ENCODE assay signal across 19 cellular contexts in genomic region chr7:139870406-139870805, GRCh38.
"Had no signal": no experiment of that assay in that cellular context is flagged by ENCODE, and none has a peak within 500 bp of the region (broad histone marks: within the 10 kb centered on the region; RNA-seq: fewer than 3 reads in every experiment).

No MANE protein-coding gene starts in this region.

- H3K4me1 Mint-ChIP-seq: activated CD4-positive, alpha-beta T cell treated with anti-CD3 and anti-CD28 coated beads, Interleukin-2, amount 10 ng/mL, durations not matched to agents 24 days and 14 days; central memory CD8-positive, alpha-beta T cell; naive B cell; WTC11 had no signal

- H3K4me1 ChIP-seq: body of pancreas, uterus had no signal

- H3K4me3 Mint-ChIP-seq: activated CD4-positive, alpha-beta T cell treated with anti-CD3 and anti-CD28 coated beads, Interleukin-2, amount 10 ng/mL, durations not matched to agents 24 days and 14 days; activated CD8-positive, alpha-beta T cell treated with anti-CD3 and anti-CD28 coated beads, Interleukin-2, amount 10 ng/mL, durations not matched to agents 7 days and 5 days; activated naive CD8-positive, alpha-beta T cell; activated T-cell treated with anti-CD3 and anti-CD28 coated beads, Interleukin-2, amount 50 U/mL, for 72 hours; central memory CD8-positive, alpha-beta T cell; naive B cell; stimulated activated naive B cell treated with anti-CD40 and anti-IgM and Interleukin-4, amounts not matched to agents 10 μg/mL and 1 μg/mL and 100 μg/mL, for 72 hours; T-helper 1 cell treated with Interleukin-12 subunit alpha and Interleukin-12 subunit beta and Interleukin-4 antibody, amounts not matched to agents 30 μg/mL and 1 μg/mL, for 36 hours; WTC11 had no signal

- H3K9me3 Mint-ChIP-seq: activated T-cell treated with anti-CD3 and anti-CD28 coated beads, Interleukin-2, amount 50 U/mL, for 72 hours; central memory CD8-positive, alpha-beta T cell; stimulated activated naive B cell treated with anti-CD40 and anti-IgM and Interleukin-4, amounts not matched to agents 10 μg/mL and 1 μg/mL and 100 μg/mL, for 72 hours; T-helper 1 cell treated with Interleukin-12 subunit alpha and Interleukin-12 subunit beta and Interleukin-4 antibody, amounts not matched to agents 30 μg/mL and 1 μg/mL, for 36 hours had no signal

- H3K27ac Mint-ChIP-seq: activated CD4-positive, alpha-beta T cell treated with anti-CD3 and anti-CD28 coated beads, Interleukin-2, amount 10 ng/mL, durations not matched to agents 24 days and 14 days; activated CD8-positive, alpha-beta T cell treated with anti-CD3 and anti-CD28 coated beads, Interleukin-2, amount 10 ng/mL, durations not matched to agents 7 days and 5 days; activated naive CD8-positive, alpha-beta T cell; activated T-cell treated with anti-CD3 and anti-CD28 coated beads, Interleukin-2, amount 50 U/mL, for 72 hours; naive B cell; stimulated activated naive B cell treated with anti-CD40 and anti-IgM and Interleukin-4, amounts not matched to agents 10 μg/mL and 1 μg/mL and 100 μg/mL, for 72 hours; T-helper 1 cell treated with Interleukin-12 subunit alpha and Interleukin-12 subunit beta and Interleukin-4 antibody, amounts not matched to agents 30 μg/mL and 1 μg/mL, for 36 hours; WTC11 had no signal

- FAIRE-seq: islet of Langerhans had no signal

- H3K36me3 ChIP-seq: tibial artery, uterus had no signal

- ATAC-seq: activated CD8-positive, alpha-beta T cell treated with anti-CD3 and anti-CD28 coated beads, Interleukin-2, amount 10 ng/mL, durations not matched to agents 7 days and 5 days; activated T-cell treated with anti-CD3 and anti-CD28 coated beads, Interleukin-2, amount 50 U/mL, for 72 hours; body of pancreas; WTC11 had no signal

- H3K27me3 ChIP-seq: body of pancreas, tibial artery, uterus had no signal

- DNase-seq: activated CD4-positive, alpha-beta T cell treated with anti-CD3 and anti-CD28 coated beads, Interleukin-2, amount 10 ng/mL, durations not matched to agents 24 days and 14 days; activated CD8-positive, alpha-beta memory T cell treated with anti-CD3 and anti-CD28 coated beads, Interleukin-2, amount 50 U/mL, for 48 hours; activated CD8-positive, alpha-beta T cell treated with anti-CD3 and anti-CD28 coated beads, Interleukin-2, amount 10 ng/mL, durations not matched to agents 7 days and 5 days; activated gamma-delta T cell treated with Interleukin-2 at 50 U/mL for 16 hours; amniotic stem cell; effector CD8-positive, alpha-beta T cell; naive B cell; posterior cingulate gyrus; stimulated activated CD4-positive, alpha-beta T cell treated with anti-CD3 and anti-CD28 coated beads, Interleukin-2, amount 100 ng/mL, for 48 hours; stimulated activated naive B cell treated with anti-CD40 and anti-IgM and Interleukin-4, amounts not matched to agents 10 μg/mL and 1 μg/mL and 100 μg/mL, for 72 hours; tibial artery; uterus had no signal

- H3K4me3 ChIP-seq: body of pancreas, tibial artery, uterus had no signal

- H3K27me3 Mint-ChIP-seq: activated naive CD8-positive, alpha-beta T cell; naive B cell had no signal

- H3K9me3 ChIP-seq: body of pancreas, tibial artery, uterus had no signal

- H3K27ac ChIP-seq: body of pancreas, tibial artery, uterus had no signal

- H3K36me3 Mint-ChIP-seq: activated naive CD8-positive, alpha-beta T cell; stimulated activated naive B cell treated with anti-CD40 and anti-IgM and Interleukin-4, amounts not matched to agents 10 μg/mL and 1 μg/mL and 100 μg/mL, for 72 hours; WTC11 had no signal
